In the genomic region with DNA sequence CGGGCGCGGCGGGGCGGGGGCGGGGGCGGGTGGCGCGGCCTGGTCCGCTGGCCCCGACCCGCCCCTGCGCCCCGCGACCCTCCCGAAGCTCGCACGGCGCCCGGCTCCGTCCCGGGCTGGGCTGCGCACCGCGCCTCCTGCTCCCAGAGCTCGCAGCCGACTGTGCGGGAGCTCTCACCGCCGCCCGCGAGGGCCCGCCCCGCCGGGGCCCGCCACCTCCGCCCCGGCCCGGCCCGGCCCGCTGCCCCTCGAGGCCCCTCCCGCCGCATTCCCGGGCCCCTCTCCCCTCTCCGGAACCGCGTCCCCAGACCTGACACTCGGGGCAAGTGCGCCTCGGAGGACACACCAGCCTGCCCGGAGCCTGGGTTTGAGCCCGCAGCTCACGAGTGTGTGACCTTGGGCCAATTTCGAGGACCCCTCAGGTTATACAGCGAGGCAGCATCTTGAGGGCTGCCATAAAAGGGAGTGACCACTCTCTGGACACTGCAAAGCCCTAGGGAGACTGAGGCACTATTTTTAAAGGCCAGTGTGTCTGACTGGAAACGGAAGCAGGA, we compare ENCODE assay signal across 11 cellular contexts. TPM values are rescaled to one million over a fixed set of nuclear protein-coding genes. Genes with fewer than 3 reads are reported as not detected.
DNase-seq lines count a peak whose midpoint lies in the region; ATAC-seq, FAIRE-seq and TF ChIP-seq lines count a peak whose summit lies in the region.
"Had no signal": no experiment of that assay in that cellular context is flagged by ENCODE, and none has a peak within 500 bp of the region (broad histone marks: within the 10 kb centered on the region; RNA-seq: fewer than 3 reads in every experiment).

No MANE protein-coding gene starts in this region.

- CTCF ChIA-PET in Caco-2 (lab: Charles Lee) = interaction anchor here (0.6 to 4.9 kb wide), 17 partner anchors 9 to 204 kb away, joined by 3 to 43 read pairs (median 4); a partner anchor contains a TSS

- no peaks in the 10 kb centered on the region for H3K79me1 ChIP-seq in trophoblast cell (ENCODE audit: low read length)

- no peak overlapping the region for H2AFZ ChIP-seq in trophoblast cell (ENCODE audit: insufficient read depth, low read length, poor library complexity)

- no peak overlapping the region for H3K14ac ChIP-seq in trophoblast cell (ENCODE audit: low read length)

- no peak overlapping the region for H2BK12ac ChIP-seq in trophoblast cell (ENCODE audit: low read length)

- WGBS in endodermal cell (ENCODE audit: insufficient coverage in 1 of 2, insufficient read length in 1 of 2), 2 experiments = 8 to 9% methylated on average over 25 to 56 of the region's 57 CpGs
- WGBS in trophoblast cell (ENCODE audit: extremely low coverage, insufficient coverage, insufficient read length) = no CpG with 5 or more reads among the region's 57 CpGs

- no peaks in the 10 kb centered on the region for H3K9me3 Mint-ChIP-seq in Caco-2 (ENCODE audit: unreplicated experiment)
- no peaks in the 10 kb centered on the region for H3K9me3 Mint-ChIP-seq in endodermal cell

- no peak for FAIRE-seq in frontal cortex (lab: Jason Lieb, UNC)

- peak overlapping the region; percentile 61 for H3K9ac ChIP-seq in NT2/D1 (ENCODE audit: insufficient read length, low read depth)
- no peak overlapping the region for H3K9ac ChIP-seq in endodermal cell (ENCODE audit: extremely low read depth, low read length, poor library complexity, severe bottlenecking)
- no peak overlapping the region for H3K9ac ChIP-seq in trophoblast cell (ENCODE audit: low read length)

- no peaks in the 10 kb centered on the region for H3K9me3 ChIP-seq in Caco-2
- H3K9me3 ChIP-seq in NT2/D1 (ENCODE audit: insufficient read depth, low read length) = no peaks in the 10 kb centered on the region
- H3K9me3 ChIP-seq in endodermal cell (ENCODE audit: control insufficient read depth, low read length) = no peaks in the 10 kb centered on the region
- peaks cover 6% of the 10 kb centered on the region for H3K9me3 ChIP-seq in trophoblast cell (ENCODE audit: insufficient read depth, low read depth, low read length)
- H3K9me3 ChIP-seq: left lung had no signal

- no peak overlapping the region for H3K4me3 ChIP-seq in Caco-2 (ENCODE audit: low read depth, low read length)
- H3K4me3 ChIP-seq in NT2/D1 (ENCODE audit: insufficient read length, low read depth) = peak overlapping the region; percentile 32
- no peak overlapping the region for H3K4me3 ChIP-seq in endodermal cell (ENCODE audit: low read length)
- H3K4me3 ChIP-seq in trophoblast cell (ENCODE audit: low read depth, low read length) = no peak overlapping the region
- H3K4me3 ChIP-seq: left lung had no signal

- H3K4ac ChIP-seq in trophoblast cell (ENCODE audit: low read depth, low read length) = no peak overlapping the region

- H4K91ac ChIP-seq in trophoblast cell (ENCODE audit: low read depth, low read length) = no peak overlapping the region

- H3K27ac ChIP-seq in endodermal cell (ENCODE audit: low read depth, low read length) (no peak overlapping the region), trophoblast cell (ENCODE audit: low read depth, low read length) (no peak overlapping the region)
- H3K27ac ChIP-seq: left lung had no signal

- POLR2A ChIA-PET in Caco-2 (lab: Charles Lee) = interaction anchor here (0.9 to 1.7 kb wide), 2 partner anchors 9 to 11 kb away, joined by 4 to 12 read pairs; a partner anchor contains a TSS

- H3K36me3 ChIP-seq in Caco-2 (ENCODE audit: control insufficient read depth, insufficient read depth, low read length) (peaks cover 3% of the 10 kb centered on the region; the same call in 1 of the 2 replicates), NT2/D1 (ENCODE audit: insufficient read depth, insufficient read length, low read length) (peaks cover 34% of the 10 kb centered on the region), endodermal cell (ENCODE audit: control insufficient read depth, insufficient read depth, low read length) (peaks cover 14% of the 10 kb centered on the region), trophoblast cell (ENCODE audit: control insufficient read depth in 1 of 2, insufficient read depth in 2 of 2, low read length in 2 of 2) (peaks cover 5 to 6% of the 10 kb centered on the region in 2 experiments)
- H3K36me3 ChIP-seq: left lung had no signal

- H2BK120ac ChIP-seq in trophoblast cell (ENCODE audit: insufficient read depth, low read length, poor library complexity) = no peak overlapping the region

- TF ChIP-seq CTCF in Caco-2 (IDR thresholded peaks at IDR 0.05; ENCODE audit: insufficient read depth in 1 of 2, low read depth in 1 of 2, low read length in 1 of 2, severe bottlenecking in 1 of 2, unreplicated experiment in 1 of 2) (no peak), endodermal cell (conservative IDR thresholded peaks at IDR 0.05) (no peak)

- H3K4me2 ChIP-seq in trophoblast cell (ENCODE audit: low read length) = peak overlapping the region; percentile 11

- no peak overlapping the region for H3K18ac ChIP-seq in trophoblast cell (ENCODE audit: low read length)

- H3K4me1 ChIP-seq in Caco-2 (peaks cover 32% of the 10 kb centered on the region), NT2/D1 (ENCODE audit: insufficient read depth, insufficient read length) (peaks cover 18% of the 10 kb centered on the region), endodermal cell (ENCODE audit: control insufficient read depth, insufficient read depth, low read length) (no peaks in the 10 kb centered on the region), trophoblast cell (ENCODE audit: control insufficient read depth in 1 of 2, insufficient read depth in 2 of 2, low read length in 2 of 2) (peaks cover 2 to 5% of the 10 kb centered on the region in 2 experiments)

- H3K27ac Mint-ChIP-seq in Caco-2 (ENCODE audit: unreplicated experiment) (no peak overlapping the region), endodermal cell (no peak overlapping the region)

- H3K4me1 Mint-ChIP-seq in Caco-2 (ENCODE audit: low read depth, unreplicated experiment) (peaks cover 8% of the 10 kb centered on the region), endodermal cell (peaks cover 1% of the 10 kb centered on the region)

- no peak overlapping the region for H3K23ac ChIP-seq in trophoblast cell (ENCODE audit: low read length)

- peaks cover 11% of the 10 kb centered on the region for H3K27me3 ChIP-seq in Caco-2 (replicated peaks; ENCODE audit: control insufficient read depth, insufficient read depth, low read length)
- H3K27me3 ChIP-seq in NT2/D1 (ENCODE audit: insufficient read depth, insufficient read length) = peaks cover 52% of the 10 kb centered on the region
- H3K27me3 ChIP-seq in endodermal cell (ENCODE audit: control insufficient read depth, insufficient read depth, low read length, poor library complexity, severe bottlenecking) = peaks cover 56% of the 10 kb centered on the region
- peaks cover 40% of the 10 kb centered on the region for H3K27me3 ChIP-seq in trophoblast cell (ENCODE audit: insufficient read depth, low read length)

- H3K79me2 ChIP-seq in trophoblast cell (ENCODE audit: control insufficient read depth, insufficient read depth, low read length, poor library complexity) = no peaks in the 10 kb centered on the region

- H3K4me3 Mint-ChIP-seq in Caco-2 (ENCODE audit: unreplicated experiment) = peak overlapping the region; percentile 56
- peak overlapping the region; percentile 31 for H3K4me3 Mint-ChIP-seq in endodermal cell

- H2AK5ac ChIP-seq in trophoblast cell (ENCODE audit: low read length) = no peak overlapping the region

- no peak for DNase-seq in Caco-2
- no peak for DNase-seq in NT2/D1 (ENCODE audit: low read depth, low spot score)
- DNase-seq in endodermal cell = peak; percentile 76
- DNase-seq in trophoblast cell = no peak
- DNase-seq in frontal cortex (ENCODE audit: low spot score in 2 of 2) = no peak
- no peak for DNase-seq in HK-2 (ENCODE audit: unreplicated experiment)
- DNase-seq: NCI-H2227 treated with DMSO at 0.1 percent for 48 hours had no signal

- peaks cover 24% of the 10 kb centered on the region for H3K27me3 Mint-ChIP-seq in Caco-2 (ENCODE audit: insufficient read depth, unreplicated experiment)
- H3K27me3 Mint-ChIP-seq in endodermal cell (ENCODE audit: insufficient read depth) = peaks cover 53% of the 10 kb centered on the region

- no TSS peak for BruUV-seq in Caco-2 (replicated peaks; lab: Mats Ljungman, UMichigan)

- H4K12ac ChIP-seq in trophoblast cell (ENCODE audit: low read depth, low read length) = no peak overlapping the region

- no peak for ATAC-seq in HG03196 (IDR thresholded peaks at IDR 0.05; ENCODE audit: unreplicated experiment)
- no peak for ATAC-seq in HG02610 (IDR thresholded peaks at IDR 0.05; ENCODE audit: unreplicated experiment)

- no peak overlapping the region for H4K8ac ChIP-seq in trophoblast cell (ENCODE audit: low read depth, low read length)

- peaks cover 17% of the 10 kb centered on the region for H3K36me3 Mint-ChIP-seq in Caco-2 (ENCODE audit: insufficient read depth, unreplicated experiment)
- H3K36me3 Mint-ChIP-seq in endodermal cell (ENCODE audit: low read depth) = peaks cover 6% of the 10 kb centered on the region

- intact Hi-C loops in Caco-2 (cut with micrococcal nuclease; ENCODE audit: unreplicated experiment) = loop anchor here (1.0 kb wide), 1 partner anchor 70 kb away; no protein-coding TSS in a partner anchor

- H2BK5ac ChIP-seq in trophoblast cell (ENCODE audit: low read depth, low read length, poor library complexity) = no peak overlapping the region

RNA-seq across cellular contexts. Expression of a gene that starts 1.9 kb away (rescaled TPM):
- total RNA-seq in Caco-2 (2022) (4.8 and 5.2 TPM in 2 replicates), endodermal cell (under 1 TPM; 0.24 to 0.31 TPM), frontal cortex (1.2 TPM)
- polyA plus RNA-seq in endodermal cell (2013, experiment 1 of 2) = 0.36 TPM
- 0.33 TPM for polyA plus RNA-seq in endodermal cell (2013, experiment 2 of 2)
- polyA plus RNA-seq in trophoblast cell (2013) = 0.10 and 0.15 TPM in 2 replicates
- total RNA-seq: epithelial cell of proximal tubule had no signal

RNA-seq across cellular contexts. Expression of a gene that starts 11.2 kb away (rescaled TPM):
- total RNA-seq in Caco-2 (2022) (19.0 and 20.6 TPM in 2 replicates), endodermal cell (10 to 100 TPM; 17.3 to 19.4 TPM), frontal cortex (2.4 TPM)
- polyA plus RNA-seq in endodermal cell (2013, experiment 1 of 2) = 14.8 TPM
- polyA plus RNA-seq in endodermal cell (2013, experiment 2 of 2) = 13.9 TPM
- 12.9 and 13.4 TPM in 2 replicates for polyA plus RNA-seq in trophoblast cell (2013)

RNA-seq across cellular contexts. Expression of a gene that starts 31.8 kb away (rescaled TPM):
- total RNA-seq in Caco-2 (2022) = 2.6 and 3.1 TPM in 2 replicates
- total RNA-seq in endodermal cell = 1 to 10 TPM; 4.7 to 5.7 TPM
- polyA plus RNA-seq in endodermal cell (2013, experiment 1 of 2) = 0.68 TPM
- polyA plus RNA-seq in endodermal cell (2013, experiment 2 of 2) = 0.33 TPM
- polyA plus RNA-seq in trophoblast cell (2013) = 0.22 and 0.35 TPM in 2 replicates
- total RNA-seq in frontal cortex = 0.82 TPM
- total RNA-seq: epithelial cell of proximal tubule, left lung had no signal
